ENCODE assay signal across 21 cellular contexts in genomic region chr15:85013785-85014184, GRCh38.
"Had no signal": no experiment of that assay in that cellular context is flagged by ENCODE, and none has a peak within 500 bp of the region (broad histone marks: within the 10 kb centered on the region; RNA-seq: fewer than 3 reads in every experiment).

No MANE protein-coding gene starts in this region.

- H3K4me1 Mint-ChIP-seq: neural crest cell had no signal

- H3K27me3 Mint-ChIP-seq: effector memory CD8-positive, alpha-beta T cell; natural killer cell treated with Interleukin-12 subunit alpha and Interleukin-12 subunit beta and Interleukin-15 and Interleukin-18, amount 100 ng/mL, for 72 hours; type B pancreatic cell had no signal

- H3K9me3 ChIP-seq: lower lobe of right lung, neutrophil, pancreas, right lobe of liver, stomach, testis, tibial artery had no signal

- H3K4me3 ChIP-seq: lower lobe of right lung, pancreas, right lobe of liver, stomach, testis, tibial artery had no signal

- DNase-seq: cortex of kidney; effector memory CD8-positive, alpha-beta T cell; hypothalamus; immature natural killer cell; left ventricle myocardium superior; lower lobe of right lung; pancreas; retina; right lobe of liver; small intestine; stimulated activated CD4-positive, alpha-beta T cell treated with anti-CD3 and anti-CD28 coated beads, Interleukin-15, amount 100 ng/mL, for 24 hours; stimulated activated CD4-positive, alpha-beta T cell treated with anti-CD3 and anti-CD28 coated beads, Interleukin-2, amount 100 ng/mL, for 48 hours; stimulated activated naive CD4-positive, alpha-beta T cell treated with Interleukin-2 at 50 U/mL for 16 hours; stomach; substantia nigra; testis; tibial artery had no signal

- H3K36me3 Mint-ChIP-seq: immature natural killer cell; natural killer cell treated with Interleukin-12 subunit alpha and Interleukin-12 subunit beta and Interleukin-15 and Interleukin-18, amount 100 ng/mL, for 72 hours had no signal

- H3K9me3 Mint-ChIP-seq: effector memory CD8-positive, alpha-beta T cell; immature natural killer cell; natural killer cell treated with Interleukin-12 subunit alpha and Interleukin-12 subunit beta and Interleukin-15 and Interleukin-18, amount 100 ng/mL, for 72 hours; neural crest cell had no signal

- H3K27ac Mint-ChIP-seq: natural killer cell treated with Interleukin-12 subunit alpha and Interleukin-12 subunit beta and Interleukin-15 and Interleukin-18, amount 100 ng/mL, for 72 hours; type B pancreatic cell had no signal

- H3K4me3 Mint-ChIP-seq: effector memory CD8-positive, alpha-beta T cell; immature natural killer cell; natural killer cell treated with Interleukin-12 subunit alpha and Interleukin-12 subunit beta and Interleukin-15 and Interleukin-18, amount 100 ng/mL, for 72 hours; neural crest cell; type B pancreatic cell had no signal

- H3K27me3 ChIP-seq: neutrophil, pancreas, right lobe of liver, stomach, testis, tibial artery had no signal

- H3K27ac ChIP-seq: lower lobe of right lung, neutrophil, pancreas, right lobe of liver, testis, tibial artery had no signal

- ATAC-seq: effector memory CD8-positive, alpha-beta T cell; left ventricle myocardium superior; lower lobe of right lung; natural killer cell treated with Interleukin-12 subunit alpha and Interleukin-12 subunit beta and Interleukin-15 and Interleukin-18, amount 100 ng/mL, for 72 hours; pancreas; right lobe of liver had no signal
